8 cellular contexts compared by ENCODE assay signal in genomic region chr7:24981544-24981951, GRCh38. TPM values are rescaled to one million over a fixed set of nuclear protein-coding genes. Genes with fewer than 3 reads are reported as not detected.
DNase-seq lines count a peak whose midpoint lies in the region; ATAC-seq and TF ChIP-seq lines count a peak whose summit lies in the region.

No MANE protein-coding gene starts in this region.

- peaks cover 45% of the 10 kb centered on the region for H3K4me1 Mint-ChIP-seq in activated CD4-positive, alpha-beta memory T cell treated with anti-CD3 and anti-CD28 coated beads, Interleukin-2, amount 10 ng/mL, durations not matched to agents 7 days and 5 days
- H3K4me1 Mint-ChIP-seq in endodermal cell = peaks cover 20% of the 10 kb centered on the region

- peak overlapping the region in 1 of 2 experiments; percentile 61 for H2BK12ac ChIP-seq in mesenchymal stem cell (ENCODE audit: low read length in 2 of 2)

- H3K27ac ChIP-seq in endodermal cell (ENCODE audit: low read depth, low read length) (no peak overlapping the region), mesenchymal stem cell (ENCODE audit: low read length, poor library complexity, severe bottlenecking) (peak overlapping the region; percentile 24)

- H3K4me2 ChIP-seq in mesenchymal stem cell (ENCODE audit: low read length, poor library complexity, severe bottlenecking) = peak overlapping the region; percentile 84

- H3K27me3 Mint-ChIP-seq in activated CD4-positive, alpha-beta memory T cell treated with anti-CD3 and anti-CD28 coated beads, Interleukin-2, amount 10 ng/mL, durations not matched to agents 7 days and 5 days = no peaks in the 10 kb centered on the region
- peaks cover 58% of the 10 kb centered on the region for H3K27me3 Mint-ChIP-seq in endodermal cell (ENCODE audit: insufficient read depth)

- peaks cover 27% of the 10 kb centered on the region for H3K9me3 ChIP-seq in endodermal cell (ENCODE audit: control insufficient read depth, low read length)
- no peaks in the 10 kb centered on the region for H3K9me3 ChIP-seq in mesenchymal stem cell (ENCODE audit: control insufficient read depth, low read length)

- POLR2A ChIA-PET in activated CD4-positive, alpha-beta memory T cell treated with anti-CD3 and anti-CD28 coated beads, Interleukin-2, amount 10 ng/mL, durations not matched to agents 7 days and 5 days (lab: Charles Lee) = interaction anchor here (0.9 to 7.1 kb wide), 22 partner anchors 8 to 160 kb away, joined by 3 to 174 read pairs (median 14); partner anchors contain the start of gene CYCS

- H3K27me3 ChIP-seq in endodermal cell (ENCODE audit: control insufficient read depth, insufficient read depth, low read length, poor library complexity, severe bottlenecking) = peaks cover 42% of the 10 kb centered on the region
- H3K27me3 ChIP-seq in mesenchymal stem cell (ENCODE audit: control insufficient read depth in 1 of 2, insufficient read depth in 1 of 2, low read length in 2 of 2) = no peaks in the 10 kb centered on the region

- CTCF ChIA-PET in activated CD4-positive, alpha-beta memory T cell treated with anti-CD3 and anti-CD28 coated beads, Interleukin-2, amount 10 ng/mL, durations not matched to agents 7 days and 5 days (lab: Charles Lee) = interaction anchor here (0.9 to 8.1 kb wide), 22 partner anchors 10 to 169 kb away, joined by 3 to 90 read pairs (median 4); no protein-coding TSS in a partner anchor

- DNase-seq in NCI-H1092 treated with DMSO at 0.1 percent for 48 hours (lab: John Stamatoyannopoulos, UW) = peak; percentile 51
- DNase-seq in activated CD4-positive, alpha-beta memory T cell treated with anti-CD3 and anti-CD28 coated beads, Interleukin-2, amount 10 ng/mL, durations not matched to agents 7 days and 5 days = peak; percentile 50
- DNase-seq in endodermal cell = peak; percentile 75
- peak; percentile 74 for DNase-seq in mesenchymal stem cell
- DNase-seq in stimulated activated CD4-positive, alpha-beta T cell treated with anti-CD3 and anti-CD28 coated beads, TNF-alpha, amount 100 ng/mL, for 48 hours (ENCODE audit: low read depth in 3 of 3) = peak; percentile 49 to 55 (median 54)
- no peak for DNase-seq in NCI-H1048 (lab: John Stamatoyannopoulos, UW)

- H3K4me3 Mint-ChIP-seq in activated CD4-positive, alpha-beta memory T cell treated with anti-CD3 and anti-CD28 coated beads, Interleukin-2, amount 10 ng/mL, durations not matched to agents 7 days and 5 days = peak overlapping the region; percentile 90
- peak overlapping the region; percentile 80 for H3K4me3 Mint-ChIP-seq in endodermal cell

- ATAC-seq in GM18868 (IDR thresholded peaks at IDR 0.05; ENCODE audit: unreplicated experiment) = no peak

- TF ChIP-seq CTCF in endodermal cell (conservative IDR thresholded peaks at IDR 0.05) = no peak

- peak overlapping the region; percentile 71; the same call in 1 of the 2 replicates for H3K4me3 ChIP-seq in GM08714 (ENCODE audit: low read length)
- H3K4me3 ChIP-seq in endodermal cell (ENCODE audit: low read length) = peak overlapping the region; percentile 87
- peak overlapping the region; percentile 58 to 90 for H3K4me3 ChIP-seq in mesenchymal stem cell (ENCODE audit: insufficient read depth in 1 of 2, low read depth in 1 of 2, low read length in 2 of 2)

- H3K4ac ChIP-seq in mesenchymal stem cell (ENCODE audit: low read depth in 1 of 2, low read length in 2 of 2) = peak overlapping the region in 1 of 2 experiments; percentile 89

- no peak overlapping the region for H3K14ac ChIP-seq in mesenchymal stem cell (ENCODE audit: low read length in 2 of 2)

- H2BK15ac ChIP-seq in mesenchymal stem cell (ENCODE audit: low read depth, poor library complexity, severe bottlenecking) = peak overlapping the region; percentile 54

- H3K36me3 ChIP-seq in endodermal cell (ENCODE audit: control insufficient read depth, insufficient read depth, low read length) (no peaks in the 10 kb centered on the region), mesenchymal stem cell (ENCODE audit: control insufficient read depth in 1 of 2, insufficient read depth in 2 of 2, low read depth in 1 of 2, low read length in 2 of 2) (no peaks in the 10 kb centered on the region)

- H3K36me3 Mint-ChIP-seq in activated CD4-positive, alpha-beta memory T cell treated with anti-CD3 and anti-CD28 coated beads, Interleukin-2, amount 10 ng/mL, durations not matched to agents 7 days and 5 days (ENCODE audit: low read depth) = peaks cover 21% of the 10 kb centered on the region
- peaks cover 1% of the 10 kb centered on the region for H3K36me3 Mint-ChIP-seq in endodermal cell (ENCODE audit: low read depth)

- H3K9ac ChIP-seq in endodermal cell (ENCODE audit: extremely low read depth, low read length, poor library complexity, severe bottlenecking) = no peak overlapping the region
- peak overlapping the region; percentile 90 for H3K9ac ChIP-seq in mesenchymal stem cell (ENCODE audit: low read length)

- whole genome bisulfite sequencing in endodermal cell (ENCODE audit: insufficient coverage in 1 of 2, insufficient read length in 1 of 2), 2 experiments = 4 to 5% methylated on average over 27 to 33 of the region's 33 CpGs
- WGBS in mesenchymal stem cell = under 1% methylated on average over 33 of the region's 33 CpGs

- peak overlapping the region; percentile 11 for H2BK120ac ChIP-seq in mesenchymal stem cell (ENCODE audit: low read depth, low read length)

- H3K18ac ChIP-seq in mesenchymal stem cell (ENCODE audit: low read depth in 1 of 2, low read length in 2 of 2) = peak overlapping the region; percentile 61 to 63

- peak overlapping the region in 1 of 2 experiments; percentile 89 for H3K23ac ChIP-seq in mesenchymal stem cell (ENCODE audit: low read length in 2 of 2)

- H2AK5ac ChIP-seq in mesenchymal stem cell (ENCODE audit: low read length, severe bottlenecking) = peak overlapping the region; percentile 34

- peak overlapping the region; percentile 67 for H2AFZ ChIP-seq in mesenchymal stem cell (ENCODE audit: low read depth, low read length)

- H3K4me1 ChIP-seq in endodermal cell (ENCODE audit: control insufficient read depth, insufficient read depth, low read length) = no peaks in the 10 kb centered on the region
- H3K4me1 ChIP-seq in mesenchymal stem cell (ENCODE audit: control insufficient read depth, insufficient read depth, low read depth, low read length) = peaks cover 14% of the 10 kb centered on the region

- peak overlapping the region; percentile 77 for H3K27ac Mint-ChIP-seq in activated CD4-positive, alpha-beta memory T cell treated with anti-CD3 and anti-CD28 coated beads, Interleukin-2, amount 10 ng/mL, durations not matched to agents 7 days and 5 days
- peak overlapping the region; percentile 26 for H3K27ac Mint-ChIP-seq in endodermal cell

- peak overlapping the region; percentile 83 for H4K91ac ChIP-seq in mesenchymal stem cell (ENCODE audit: low read length)

- H3K9me3 Mint-ChIP-seq in activated CD4-positive, alpha-beta memory T cell treated with anti-CD3 and anti-CD28 coated beads, Interleukin-2, amount 10 ng/mL, durations not matched to agents 7 days and 5 days = no peaks in the 10 kb centered on the region
- H3K9me3 Mint-ChIP-seq in endodermal cell = peaks cover 22% of the 10 kb centered on the region

- no peak overlapping the region for H2BK5ac ChIP-seq in mesenchymal stem cell (ENCODE audit: low read depth, low read length, poor library complexity, severe bottlenecking)

- peak overlapping the region; percentile 19 for H4K8ac ChIP-seq in mesenchymal stem cell (ENCODE audit: low read length)

- no peaks in the 10 kb centered on the region for H3K79me1 ChIP-seq in mesenchymal stem cell (replicated peaks; ENCODE audit: low read length, poor library complexity, severe bottlenecking)

RNA-seq across cellular contexts. Expression of gene OSBPL3, which starts 1.6 kb away (rescaled TPM):
- total RNA-seq in activated CD4-positive, alpha-beta memory T cell treated with anti-CD3 and anti-CD28 coated beads, Interleukin-2, amount 10 ng/mL, durations not matched to agents 7 days and 5 days = 10 to 100 TPM; 90.3 to 99.9 TPM
- total RNA-seq in endodermal cell = 10 to 100 TPM in 1 of 2 donors, 1 to 10 TPM in 1; 9.8 to 11.3 TPM
- 6.3 TPM for polyA plus RNA-seq in endodermal cell (2013, experiment 1 of 2)
- 5.8 TPM for polyA plus RNA-seq in endodermal cell (2013, experiment 2 of 2)
- 7.8 TPM for polyA plus RNA-seq in mesenchymal stem cell (2013, experiment 1 of 2)
- polyA plus RNA-seq in mesenchymal stem cell (2013, experiment 2 of 2) = 7.5 TPM

Comparison
In these comparisons a context has a peak if more than half of its experiments do, and no peak if none do; other contexts are left out.
1. RNA of gene OSBPL3, which starts 1.6 kb away (total RNA-seq): 90.3 to 99.9 TPM in activated CD4-positive, alpha-beta memory T cell treated with anti-CD3 and anti-CD28 coated beads, Interleukin-2, amount 10 ng/mL, durations not matched to agents 7 days and 5 days; 9.8 to 11.3 TPM in endodermal cell; every median in the first group is over 4 times any median in the second.
2. Peak in every context shown above with its lines, with median percentiles within 50 percentile points of each other: H3K4me3 ChIP-seq.